Comparison of ENCODE assay signal across 18 cellular contexts in the genomic region with DNA sequence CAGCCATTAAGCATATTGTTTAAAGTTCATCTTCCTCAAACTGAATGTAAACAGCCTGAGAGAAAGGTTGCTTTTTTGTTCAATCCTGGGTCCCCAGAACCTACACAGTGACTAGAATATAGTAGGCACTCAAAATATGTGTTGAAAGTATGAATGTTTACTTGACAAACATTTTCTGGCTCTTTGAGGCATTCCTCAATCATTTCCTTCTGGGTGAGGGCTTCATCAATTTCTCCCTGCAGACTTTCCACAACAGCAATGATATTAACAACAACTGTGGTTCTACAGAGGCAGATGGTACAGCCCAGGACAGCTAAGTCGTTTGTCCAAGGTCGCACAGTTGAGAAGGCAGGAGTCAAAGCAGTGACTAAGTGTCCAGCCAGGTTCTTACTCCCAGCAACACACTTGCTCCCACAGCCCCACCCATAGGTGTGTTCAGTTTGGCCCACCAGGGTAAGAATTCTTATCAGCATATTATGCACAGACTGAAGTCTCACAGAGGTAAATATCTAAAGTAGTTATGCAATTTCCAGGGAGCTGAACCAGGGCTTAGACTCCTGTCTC.
"Had no signal": no experiment of that assay in that cellular context is flagged by ENCODE, and none has a peak within 500 bp of the region (broad histone marks: within the 10 kb centered on the region; RNA-seq: fewer than 3 reads in every experiment).

No MANE protein-coding gene starts in this region.

- H3K27ac Mint-ChIP-seq: naive thymus-derived CD8-positive, alpha-beta T cell; stimulated activated naive B cell treated with anti-CD40 and anti-IgM and Interleukin-4, amounts not matched to agents 10 μg/mL and 1 μg/mL and 100 μg/mL, for 72 hours; stimulated activated naive CD8-positive, alpha-beta T cell treated with anti-CD3 and anti-CD28 coated beads, Interleukin-15, amount 100 ng/mL, for 72 hours had no signal

- H3K27me3 Mint-ChIP-seq: naive thymus-derived CD8-positive, alpha-beta T cell had no signal

- H3K9me3 ChIP-seq: heart right ventricle, mucosa of descending colon, ovary, right atrium auricular region, sigmoid colon, testis, tibial nerve, vagina had no signal

- H3K4me3 Mint-ChIP-seq: immature natural killer cell; naive thymus-derived CD8-positive, alpha-beta T cell; stimulated activated naive B cell treated with anti-CD40 and anti-IgM and Interleukin-4, amounts not matched to agents 10 μg/mL and 1 μg/mL and 100 μg/mL, for 72 hours; stimulated activated naive CD8-positive, alpha-beta T cell treated with anti-CD3 and anti-CD28 coated beads, Interleukin-15, amount 100 ng/mL, for 72 hours had no signal

- H3K4me3 ChIP-seq: heart right ventricle, mucosa of descending colon, ovary, right atrium auricular region, sigmoid colon, skin epidermis, testis, tibial nerve, vagina had no signal

- DNase-seq: effector memory CD4-positive, alpha-beta T cell; heart right ventricle; immature natural killer cell; left cardiac atrium; mucosa of descending colon; naive thymus-derived CD8-positive, alpha-beta T cell; ovary; sigmoid colon; stimulated activated CD4-positive, alpha-beta T cell treated with anti-CD3 and anti-CD28 coated beads, Interleukin-2, amount 100 ng/mL, for 24 hours; stimulated activated CD4-positive, alpha-beta T cell treated with anti-CD3 and anti-CD28 coated beads, Interleukin-4, amount 100 ng/mL, for 4 hours; stimulated activated naive B cell treated with anti-CD40 and anti-IgM and Interleukin-4, amounts not matched to agents 10 μg/mL and 1 μg/mL and 100 μg/mL, for 72 hours; stimulated activated naive CD8-positive, alpha-beta T cell treated with anti-CD3 and anti-CD28 coated beads, Interleukin-15, amount 100 ng/mL, for 72 hours; testis had no signal

- H3K4me1 ChIP-seq: right atrium auricular region, sigmoid colon, testis, tibial nerve, vagina had no signal

- ATAC-seq: esophagus mucosa; heart right ventricle; left cardiac atrium; mucosa of descending colon; naive thymus-derived CD8-positive, alpha-beta T cell; stimulated activated naive B cell treated with anti-CD40 and anti-IgM and Interleukin-4, amounts not matched to agents 10 μg/mL and 1 μg/mL and 100 μg/mL, for 72 hours; stimulated activated naive CD8-positive, alpha-beta T cell treated with anti-CD3 and anti-CD28 coated beads, Interleukin-15, amount 100 ng/mL, for 72 hours had no signal

- H3K36me3 ChIP-seq: heart right ventricle, ovary, right atrium auricular region, sigmoid colon, tibial nerve, vagina had no signal

- H3K27me3 ChIP-seq: ovary, right atrium auricular region, sigmoid colon, testis, tibial nerve, vagina had no signal

- H3K36me3 Mint-ChIP-seq: naive thymus-derived CD8-positive, alpha-beta T cell; stimulated activated naive B cell treated with anti-CD40 and anti-IgM and Interleukin-4, amounts not matched to agents 10 μg/mL and 1 μg/mL and 100 μg/mL, for 72 hours had no signal

- H3K27ac ChIP-seq: heart right ventricle, ovary, right atrium auricular region, sigmoid colon, skin epidermis, testis, tibial nerve, vagina had no signal
